ENCODE assay signal across 17 cellular contexts in genomic region chr5:39775458-39776365, GRCh38.
DNase-seq lines count a peak whose midpoint lies in the region; ATAC-seq, FAIRE-seq and TF ChIP-seq lines count a peak whose summit lies in the region.
"Had no signal": no experiment of that assay in that cellular context is flagged by ENCODE, and none has a peak within 500 bp of the region (broad histone marks: within the 10 kb centered on the region; RNA-seq: fewer than 3 reads in every experiment).

No MANE protein-coding gene starts in this region.

- no peak for ATAC-seq in HG02623 (IDR thresholded peaks at IDR 0.05; ENCODE audit: unreplicated experiment)

- DNase-seq in ACHN, result peak; percentile 23
- peak; percentile 79 for DNase-seq in HS-5 (ENCODE audit: low read depth)
- DNase-seq in mammary epithelial cell, result peak; percentile 65
- no peak for DNase-seq in kidney
- DNase-seq in stimulated activated naive CD4-positive, alpha-beta T cell (lab: John Stamatoyannopoulos, UW), result no peak
- DNase-seq in inferior parietal cortex (ENCODE audit: extremely low spot score), result no peak
- no peak for DNase-seq in posterior cingulate gyrus
- DNase-seq: activated CD4-positive, alpha-beta T cell treated with anti-CD3 and anti-CD28 coated beads for 4 hours; activated effector memory CD4-positive, alpha-beta T cell treated with anti-CD3 and anti-CD28 coated beads, Interleukin-2, amount 50 U/mL, for 16 hours; AML-193; cortex of kidney; NCI-H1092; NCI-H524; thyroid gland had no signal

- no peak overlapping the region for H3K4me2 ChIP-seq in mammary epithelial cell (ENCODE audit: insufficient read depth, low read depth, low read length)

- intact Hi-C loops in mammary epithelial cell (cut with micrococcal nuclease), result loop anchor here (2.0 kb wide), 1 partner anchor 15 kb away; no protein-coding TSS in a partner anchor
- intact Hi-C loops in kidney (cut with DNase I), result no loop called here
- intact Hi-C loops in posterior cingulate gyrus (cut with DNase I), result no loop called here

- H3K4me1 ChIP-seq in mammary epithelial cell (ENCODE audit: insufficient read depth, low read length), result no peaks in the 10 kb centered on the region
- H3K4me1 ChIP-seq in kidney (ENCODE audit: control insufficient read depth in 1 of 2, insufficient read depth in 1 of 2, low read depth in 1 of 2, low read length in 2 of 2), result no peaks in the 10 kb centered on the region
- H3K4me1 ChIP-seq: right atrium auricular region, thyroid gland had no signal

- no peak overlapping the region for H3K9ac ChIP-seq in mammary epithelial cell (ENCODE audit: insufficient read depth, low read length)
- H3K9ac ChIP-seq in kidney (ENCODE audit: low read length in 2 of 2), result no peak overlapping the region

- in situ Hi-C loops in ACHN (cut with HindIII; ENCODE audit: low pct_ligation_motif_present, low pct_unique_long_range_greater_than_20kb, low sequenced_read_pairs) (no loop called here), mammary epithelial cell (cut with MboI; ENCODE audit: low sequenced_read_pairs in 2 of 2) (no loop called here)

- BruUV-seq in mammary epithelial cell (replicated peaks; lab: Mats Ljungman, UMichigan), result no TSS peak

- H3K27ac ChIP-seq in mammary epithelial cell (ENCODE audit: insufficient read depth, low read depth, low read length) (no peak overlapping the region), kidney (ENCODE audit: low read depth in 2 of 2, low read length in 2 of 2) (no peak overlapping the region)
- H3K27ac ChIP-seq: right atrium auricular region, thyroid gland had no signal

- H3K36me3 ChIP-seq in mammary epithelial cell (ENCODE audit: insufficient read depth, low read length) (no peaks in the 10 kb centered on the region), kidney (ENCODE audit: control insufficient read depth in 1 of 2, insufficient read depth in 2 of 2, low read length in 2 of 2) (no peaks in the 10 kb centered on the region)
- H3K36me3 ChIP-seq: right atrium auricular region, thyroid gland had no signal

- H3K9me3 ChIP-seq in mammary epithelial cell (replicated peaks; ENCODE audit: insufficient read depth, low read length) (no peaks in the 10 kb centered on the region), kidney (ENCODE audit: control insufficient read depth in 1 of 2, low read length in 2 of 2) (no peaks in the 10 kb centered on the region)
- H3K9me3 ChIP-seq: right atrium auricular region, thyroid gland had no signal

- CTCF ChIA-PET in mammary epithelial cell (lab: Charles Lee; ENCODE audit: low non-redundant PET), result no interaction called here

- H4K20me1 ChIP-seq in mammary epithelial cell (ENCODE audit: insufficient read depth, low read length), result no peaks in the 10 kb centered on the region

- 65% methylated on average over 6 of the region's 6 CpGs for WGBS in mammary epithelial cell (ENCODE audit: low coverage, missing lambda C conversion rate)

- no peaks in the 10 kb centered on the region for H3K79me2 ChIP-seq in mammary epithelial cell (ENCODE audit: insufficient read depth, low read length)

- H3K4me3 ChIP-seq in mammary epithelial cell (replicated peaks in 1 of 3; ENCODE audit: insufficient read depth in 1 of 3, low read depth in 2 of 3, low read length in 3 of 3), result no peak overlapping the region
- no peak overlapping the region for H3K4me3 ChIP-seq in kidney (ENCODE audit: low read length in 2 of 2)
- H3K4me3 ChIP-seq: right atrium auricular region, thyroid gland had no signal

- no peaks in the 10 kb centered on the region for H3K27me3 ChIP-seq in mammary epithelial cell (ENCODE audit: insufficient read depth, low read length)
- H3K27me3 ChIP-seq: right atrium auricular region, thyroid gland had no signal

- dilution Hi-C loops in mammary epithelial cell (cut with HindIII; ENCODE audit: low sequenced_read_pairs), result no loop called here

- TF ChIP-seq CTCF in mammary epithelial cell (conservative IDR thresholded peaks at IDR 0.05 in 1 of 2, IDR thresholded peaks at IDR 0.05 in 1 of 2; ENCODE audit: extremely low read depth in 1 of 2, insufficient read depth in 1 of 2, low read depth in 1 of 2, low read length in 2 of 2) (no peak), kidney (IDR thresholded peaks at IDR 0.05; ENCODE audit: borderline replicate concordance, extremely low read depth, insufficient read depth) (no peak)

- FAIRE-seq in kidney (lab: Jason Lieb, UNC), result peak; percentile 52
- FAIRE-seq: G401.6 had no signal

- H2AFZ ChIP-seq in mammary epithelial cell (ENCODE audit: low read depth, low read length), result no peak overlapping the region

Comparison
In these comparisons a context has a peak if more than half of its experiments do, and no peak if none do; other contexts are left out.
1. DNase-seq: peak in ACHN (single experiment), HS-5 (single experiment) and mammary epithelial cell (single experiment); none in kidney (single experiment), stimulated activated naive CD4-positive, alpha-beta T cell (0 of 6), inferior parietal cortex (single experiment) and posterior cingulate gyrus (0 of 10).